Comparison of ENCODE assay signal across 9 cellular contexts in genomic region chr7:22697897-22698645, GRCh38. TPM values are rescaled to one million over a fixed set of nuclear protein-coding genes. Genes with fewer than 3 reads are reported as not detected.
DNase-seq lines count a peak whose midpoint lies in the region; ATAC-seq and TF ChIP-seq lines count a peak whose summit lies in the region.
"Had no signal": no experiment of that assay in that cellular context is flagged by ENCODE, and none has a peak within 500 bp of the region (broad histone marks: within the 10 kb centered on the region; RNA-seq: fewer than 3 reads in every experiment).

No MANE protein-coding gene starts in this region.

- no peaks in the 10 kb centered on the region for H3K27me3 Mint-ChIP-seq in CD8-positive, alpha-beta memory T cell

- TF ChIP-seq CTCF in DOHH2 (IDR thresholded peaks at IDR 0.05; ENCODE audit: low read depth, low read length, poor library complexity, severe bottlenecking) (no peak), body of pancreas (IDR thresholded peaks at IDR 0.05) (no peak)

- peaks cover 0 to 8% of the 10 kb centered on the region in 2 donors for H3K36me3 Mint-ChIP-seq in activated naive CD4-positive, alpha-beta T cell treated with anti-CD3 and anti-CD28 coated beads, Interleukin-2, amount 50 U/mL, for 72 hours
- no peaks in the 10 kb centered on the region for H3K36me3 Mint-ChIP-seq in CD8-positive, alpha-beta memory T cell

- H3K27ac ChIP-seq in DOHH2 (ENCODE audit: low read depth, low read length) (no peak overlapping the region), body of pancreas (no peak overlapping the region), right cardiac atrium (ENCODE audit: low read length) (no peak overlapping the region)
- no peak overlapping the region for H3K27ac ChIP-seq in CD8-positive, alpha-beta memory T cell (ENCODE audit: low read depth, low read length)
- H3K27ac ChIP-seq: left lung had no signal

- H3K9me3 ChIP-seq in DOHH2 (ENCODE audit: control insufficient read depth, insufficient read depth, low read length) (no peaks in the 10 kb centered on the region), body of pancreas (no peaks in the 10 kb centered on the region), right cardiac atrium (ENCODE audit: control insufficient read depth, low read length) (no peaks in the 10 kb centered on the region)
- no peaks in the 10 kb centered on the region for H3K9me3 ChIP-seq in CD8-positive, alpha-beta memory T cell (ENCODE audit: low read length)
- H3K9me3 ChIP-seq: left lung had no signal

- TF ChIP-seq POLR2A in body of pancreas (IDR thresholded peaks at IDR 0.05), result no peak

- no peaks in the 10 kb centered on the region for H3F3A ChIP-seq in DOHH2 (ENCODE audit: control insufficient read depth, insufficient read depth)

- H3K36me3 ChIP-seq in DOHH2 (ENCODE audit: control insufficient read depth, low read length), result no peaks in the 10 kb centered on the region
- no peaks in the 10 kb centered on the region for H3K36me3 ChIP-seq in body of pancreas (replicated peaks in 1 of 2; ENCODE audit: insufficient read depth in 1 of 2, low read depth in 2 of 2)
- no peaks in the 10 kb centered on the region for H3K36me3 ChIP-seq in CD8-positive, alpha-beta memory T cell (ENCODE audit: insufficient read depth, low read length)
- H3K36me3 ChIP-seq: left lung had no signal

- H3K4me1 ChIP-seq in DOHH2 (ENCODE audit: control insufficient read depth, low read length), result peaks cover 26% of the 10 kb centered on the region
- H3K4me1 ChIP-seq in body of pancreas, result no peaks in the 10 kb centered on the region
- peaks cover 1% of the 10 kb centered on the region for H3K4me1 ChIP-seq in right cardiac atrium (ENCODE audit: control insufficient read depth, insufficient read depth, low read length)
- peaks cover 43% of the 10 kb centered on the region for H3K4me1 ChIP-seq in CD8-positive, alpha-beta memory T cell (ENCODE audit: insufficient read depth, low read length)

- intact Hi-C loops in body of pancreas (cut with DNase I) (no loop called here), right cardiac atrium (cut with DNase I) (no loop called here)

- H3K27ac Mint-ChIP-seq in activated naive CD4-positive, alpha-beta T cell treated with anti-CD3 and anti-CD28 coated beads, Interleukin-2, amount 50 U/mL, for 72 hours, result peak overlapping the region; percentile 16 to 80
- peak overlapping the region in 1 of 8 donors; percentile 47 for H3K27ac Mint-ChIP-seq in CD8-positive, alpha-beta memory T cell

- peak overlapping the region in 1 of 7 donors; percentile 1 for H3K4me3 Mint-ChIP-seq in CD8-positive, alpha-beta memory T cell

- H3K79me2 ChIP-seq in DOHH2 (ENCODE audit: control insufficient read depth, low read length), result no peaks in the 10 kb centered on the region

- CTCF ChIA-PET in CD8-positive, alpha-beta memory T cell (lab: Charles Lee), result interaction anchor here (1.6 kb wide), 1 partner anchor 23 kb away, joined by 4 read pairs; no protein-coding TSS in a partner anchor

- H3K27me3 ChIP-seq in DOHH2 (ENCODE audit: control insufficient read depth, low read length) (peaks cover 69% of the 10 kb centered on the region), body of pancreas (no peaks in the 10 kb centered on the region), right cardiac atrium (ENCODE audit: control insufficient read depth, insufficient read depth) (no peaks in the 10 kb centered on the region)
- no peaks in the 10 kb centered on the region for H3K27me3 ChIP-seq in CD8-positive, alpha-beta memory T cell (ENCODE audit: insufficient read depth, low read length, poor library complexity, severe bottlenecking)
- H3K27me3 ChIP-seq: left lung had no signal

- no peaks in the 10 kb centered on the region for H4K20me1 ChIP-seq in DOHH2 (ENCODE audit: control insufficient read depth, insufficient read depth, low read depth, low read length)

- peak overlapping the region; percentile 19 for H3K4me2 ChIP-seq in DOHH2 (ENCODE audit: low read length)

- H3K9me3 Mint-ChIP-seq in activated naive CD4-positive, alpha-beta T cell treated with anti-CD3 and anti-CD28 coated beads, Interleukin-2, amount 50 U/mL, for 72 hours, result peaks cover 0 to 9% of the 10 kb centered on the region in 2 donors
- peaks cover 0 to 2% (median 0%) of the 10 kb centered on the region in 5 donors for H3K9me3 Mint-ChIP-seq in CD8-positive, alpha-beta memory T cell

- POLR2A ChIA-PET in CD8-positive, alpha-beta memory T cell (lab: Charles Lee), result no interaction called here

- H3K4me3 ChIP-seq in DOHH2 (ENCODE audit: low read length) (no peak overlapping the region; the same call in 1 of the 2 replicates), body of pancreas (no peak overlapping the region), right cardiac atrium (ENCODE audit: low read length) (no peak overlapping the region)
- no peak overlapping the region for H3K4me3 ChIP-seq in CD8-positive, alpha-beta memory T cell (ENCODE audit: low read length)
- H3K4me3 ChIP-seq: left lung had no signal

- H3K4me1 Mint-ChIP-seq in CD8-positive, alpha-beta memory T cell, result peaks cover 9 to 31% (median 28%) of the 10 kb centered on the region in 3 donors

- no peak for DNase-seq in activated naive CD4-positive, alpha-beta T cell treated with anti-CD3 and anti-CD28 coated beads, Interleukin-2, amount 50 U/mL, for 72 hours (ENCODE audit: low spot score in 2 of 2)
- DNase-seq in body of pancreas (no peak), anterior cingulate cortex (lab: John Stamatoyannopoulos, UW) (no peak), right cardiac atrium (no peak)
- no peak for DNase-seq in CD8-positive, alpha-beta memory T cell
- DNase-seq: left lung had no signal

- H3K9me2 ChIP-seq in DOHH2 (replicated peaks; ENCODE audit: control insufficient read depth, low read length), result no peaks in the 10 kb centered on the region

- WGBS in body of pancreas, 2 donors, result 38 to 42% methylated on average over 2 of the region's 2 CpGs
- WGBS in right cardiac atrium, result 54% methylated on average over 2 of the region's 2 CpGs

- ATAC-seq in GM19372 (IDR thresholded peaks at IDR 0.05; ENCODE audit: low read depth, unreplicated experiment) (peak; percentile 74), HG03135 (IDR thresholded peaks at IDR 0.05; ENCODE audit: unreplicated experiment) (peak; percentile 67), body of pancreas (no peak), right cardiac atrium (no peak)
- ATAC-seq in activated naive CD4-positive, alpha-beta T cell treated with anti-CD3 and anti-CD28 coated beads, Interleukin-2, amount 50 U/mL, for 72 hours, result peak; percentile 66 to 82
- ATAC-seq: left lung had no signal

RNA-seq across cellular contexts. Expression of gene IL6, which starts 28.9 kb away (rescaled TPM):
- not detected for total RNA-seq in activated naive CD4-positive, alpha-beta T cell treated with anti-CD3 and anti-CD28 coated beads, Interleukin-2, amount 50 U/mL, for 72 hours
- 1 to 10 TPM in 1 of 2 donors, under 1 TPM in 1; 0.99 to 2.9 TPM for total RNA-seq in body of pancreas
- 10 to 100 TPM in 1 of 4 donors, 1 to 10 TPM in 1, under 1 TPM in 2; 0.43 to 10.9 (median 1.1) TPM for total RNA-seq in right cardiac atrium
- polyA plus RNA-seq in right cardiac atrium, result 17.2 TPM
- 1 to 10 TPM in 1 of 2 experiments, under 1 TPM in 1; 0.72 to 1.7 TPM for total RNA-seq in CD8-positive, alpha-beta memory T cell
- polyA plus RNA-seq in CD8-positive, alpha-beta memory T cell, result not detected

Comparison
In these comparisons a context has a peak if more than half of its experiments do, and no peak if none do; other contexts are left out.
1. ATAC-seq: peak in GM19372 (single experiment), HG03135 (single experiment) and activated naive CD4-positive, alpha-beta T cell treated with anti-CD3 and anti-CD28 coated beads, Interleukin-2, amount 50 U/mL, for 72 hours (2 of 2); none in body of pancreas (single experiment) and right cardiac atrium (0 of 2).